8 cellular contexts compared by ENCODE assay signal in the genomic region with DNA sequence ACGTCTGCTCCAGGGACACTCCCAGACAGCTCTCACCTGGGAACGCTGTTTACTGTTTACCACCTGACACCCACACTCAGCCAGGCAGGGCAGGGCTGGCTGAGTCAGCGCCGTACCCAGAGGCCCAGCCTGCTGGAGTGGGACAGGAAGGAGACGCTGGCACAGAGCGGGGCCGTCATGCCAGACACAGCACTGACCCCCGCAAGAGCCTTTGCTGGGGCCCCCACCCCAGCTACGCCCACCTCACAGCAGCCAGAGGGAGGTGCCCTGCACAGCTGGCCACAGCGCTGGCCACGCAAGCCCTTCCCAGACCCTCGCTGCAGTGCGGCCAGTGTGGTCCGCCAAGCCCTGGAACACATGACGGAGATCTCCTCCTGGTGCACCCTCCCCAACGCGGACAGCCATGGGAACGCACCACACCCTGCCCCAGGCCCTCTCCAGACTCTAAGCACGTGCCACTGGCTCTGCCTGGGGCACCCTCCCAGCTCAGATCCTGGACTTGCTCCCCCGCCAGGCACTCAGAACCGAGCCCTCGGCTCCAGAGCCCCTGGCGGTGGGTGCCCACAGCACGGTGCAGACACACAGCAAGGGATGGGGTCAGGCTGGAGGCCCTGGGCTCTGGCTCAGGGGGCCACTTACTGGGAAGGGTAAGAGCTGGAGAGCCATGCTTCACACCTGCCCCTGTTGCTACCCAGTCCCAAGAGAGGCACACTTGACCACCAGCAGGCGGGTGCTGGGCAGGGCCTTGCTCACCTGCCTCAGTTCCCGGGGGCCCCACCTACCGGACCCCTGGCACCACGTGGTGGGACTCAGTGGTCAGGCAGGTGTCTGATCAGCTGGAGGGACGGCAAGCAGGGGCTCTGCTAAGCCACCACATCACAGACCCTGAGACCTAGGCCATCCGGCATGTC. TPM values are rescaled to one million over a fixed set of nuclear protein-coding genes. Genes with fewer than 3 reads are reported as not detected.
DNase-seq lines count a peak whose midpoint lies in the region; ATAC-seq and TF ChIP-seq lines count a peak whose summit lies in the region.

No MANE protein-coding gene starts in this region.

- peak overlapping the region; percentile 82 for H3K27ac ChIP-seq in colonic mucosa

- H3K4me1 ChIP-seq in colonic mucosa (peaks cover 43% of the 10 kb centered on the region), mucosa of descending colon (ENCODE audit: low read depth) (peaks cover 58% of the 10 kb centered on the region)

- H3K36me3 ChIP-seq in colonic mucosa (no peaks in the 10 kb centered on the region), mucosa of descending colon (ENCODE audit: low read depth) (no peaks in the 10 kb centered on the region)

- peak overlapping the region; percentile 13; the same call in 1 of the 2 replicates for H3K4me3 ChIP-seq in AG10803 (ENCODE audit: low read length)
- no peak overlapping the region for H3K4me3 ChIP-seq in colonic mucosa
- no peak overlapping the region for H3K4me3 ChIP-seq in mucosa of descending colon

- intact Hi-C loops in colonic mucosa (cut with DNase I), result no loop called here
- intact Hi-C loops in mucosa of descending colon (cut with DNase I, micrococcal nuclease), result loop anchor here (10.0 kb wide), 1 partner anchor 72 kb away; no protein-coding TSS in a partner anchor

- no peaks in the 10 kb centered on the region for H3K9me3 ChIP-seq in colonic mucosa
- H3K9me3 ChIP-seq in mucosa of descending colon, result no peaks in the 10 kb centered on the region

- DNase-seq in AG10803 (ENCODE audit: low read depth), result peak; percentile 80
- DNase-seq in NCI-H2107 treated with DMSO at 0.1 percent for 48 hours (lab: John Stamatoyannopoulos, UW; ENCODE audit: unreplicated experiment), result peak; percentile 85
- DNase-seq in colonic mucosa, result peak; percentile 78
- peak; percentile 77 to 84 (median 83) for DNase-seq in mucosa of descending colon
- no peak for DNase-seq in activated effector memory CD4-positive, alpha-beta T cell treated with anti-CD3 and anti-CD28 coated beads, Interleukin-2, amount 50 U/mL, for 16 hours
- DNase-seq in activated CD4-positive, alpha-beta T cell treated with anti-CD3 and anti-CD28 coated beads for 1 hour, result no peak
- no peak for DNase-seq in stimulated activated naive CD8-positive, alpha-beta T cell treated with anti-CD3 and anti-CD28 coated beads, Interleukin-15, Interleukin-2, amounts not matched to agents 100 U/mL and 50 U/mL, for 24 hours
- no peak for DNase-seq in NCI-H2081 treated with DMSO at 0.1 percent for 48 hours (lab: John Stamatoyannopoulos, UW)

- H3K9ac ChIP-seq in colonic mucosa (ENCODE audit: low read depth in 2 of 2, low read length in 2 of 2), result peak overlapping the region; percentile 13 to 71

- TF ChIP-seq CTCF in AG10803 (conservative IDR thresholded peaks at IDR 0.05; ENCODE audit: low read length), result peak; percentile 30
- TF ChIP-seq CTCF in colonic mucosa (IDR thresholded peaks at IDR 0.05), result no peak
- TF ChIP-seq CTCF in mucosa of descending colon (IDR thresholded peaks at IDR 0.05), result no peak

- peak; percentile 78 for ATAC-seq in mucosa of descending colon
- no peak for ATAC-seq in stimulated activated naive CD8-positive, alpha-beta T cell treated with anti-CD3 and anti-CD28 coated beads, Interleukin-15, Interleukin-2, amounts not matched to agents 100 U/mL and 50 U/mL, for 24 hours

- H3K27me3 ChIP-seq in colonic mucosa, result peaks cover 16% of the 10 kb centered on the region

RNA-seq across cellular contexts. Expression of a gene that starts 5.6 kb away (rescaled TPM):
- 10 to 100 TPM in 1 of 2 donors, 1 to 10 TPM in 1; 5.1 to 21.5 TPM for total RNA-seq in colonic mucosa
- total RNA-seq in mucosa of descending colon, result 100 to 1,000 TPM in 1 of 3 donors, 10 to 100 TPM in 1, 1 to 10 TPM in 1; 4.6 to 145 (median 20.3) TPM

RNA-seq across cellular contexts. Expression of a gene that starts 13.0 kb away (rescaled TPM):
- total RNA-seq in colonic mucosa (1 to 10 TPM; 3.8 TPM), mucosa of descending colon (1 to 10 TPM; 6.0 to 8.4 (median 6.9) TPM)

RNA-seq across cellular contexts. Expression of a gene that starts 47.9 kb away (rescaled TPM):
- total RNA-seq in colonic mucosa (1 to 10 TPM in 1 of 2 donors, not detected in 1; 1.2 TPM), mucosa of descending colon (1 to 10 TPM in 1 of 3 donors, under 1 TPM in 2; 0.38 to 2.2 (median 0.39) TPM)

RNA-seq across cellular contexts. Expression of a gene that starts 48.3 kb away (rescaled TPM):
- total RNA-seq in colonic mucosa (10 to 100 TPM in 1 of 2 donors, 1 to 10 TPM in 1; 8.3 to 16.3 TPM), mucosa of descending colon (1 to 10 TPM; 4.3 to 8.7 (median 5.6) TPM)

Comparison
In these comparisons a context has a peak if more than half of its experiments do, and no peak if none do; other contexts are left out.
1. DNase-seq: peak in AG10803 (single experiment), NCI-H2107 treated with DMSO at 0.1 percent for 48 hours (single experiment), colonic mucosa (single experiment) and mucosa of descending colon (3 of 3); none in activated effector memory CD4-positive, alpha-beta T cell treated with anti-CD3 and anti-CD28 coated beads, Interleukin-2, amount 50 U/mL, for 16 hours (single experiment), activated CD4-positive, alpha-beta T cell treated with anti-CD3 and anti-CD28 coated beads for 1 hour (single experiment), stimulated activated naive CD8-positive, alpha-beta T cell treated with anti-CD3 and anti-CD28 coated beads, Interleukin-15, Interleukin-2, amounts not matched to agents 100 U/mL and 50 U/mL, for 24 hours (single experiment) and NCI-H2081 treated with DMSO at 0.1 percent for 48 hours (single experiment).